In genomic region chr7:50347693-50348092, GRCh38 we compare ENCODE assay signal across 13 cellular contexts. TPM values are rescaled to one million over a fixed set of nuclear protein-coding genes. Genes with fewer than 3 reads are reported as not detected.
DNase-seq lines count a peak whose midpoint lies in the region; ATAC-seq, FAIRE-seq and TF ChIP-seq lines count a peak whose summit lies in the region.
"Had no signal": no experiment of that assay in that cellular context is flagged by ENCODE, and none has a peak within 500 bp of the region (broad histone marks: within the 10 kb centered on the region; RNA-seq: fewer than 3 reads in every experiment).

No MANE protein-coding gene starts in this region.

- H3K27ac Mint-ChIP-seq in activated naive CD4-positive, alpha-beta T cell treated with anti-CD3 and anti-CD28 coated beads, Interleukin-2, amount 50 U/mL, for 24 hours, result peak overlapping the region; percentile 98
- no peak overlapping the region for H3K27ac Mint-ChIP-seq in natural killer cell treated with Interleukin-12 subunit alpha and Interleukin-12 subunit beta and Interleukin-15 and Interleukin-18, amount 100 ng/mL, for 72 hours

- no peak for ATAC-seq in natural killer cell treated with Interleukin-12 subunit alpha and Interleukin-12 subunit beta and Interleukin-15 and Interleukin-18, amount 100 ng/mL, for 72 hours
- no peak for ATAC-seq in GM21526 (IDR thresholded peaks at IDR 0.05; ENCODE audit: low FRiP score, unreplicated experiment)

- peaks cover 75% of the 10 kb centered on the region for H3K4me1 Mint-ChIP-seq in activated naive CD4-positive, alpha-beta T cell treated with anti-CD3 and anti-CD28 coated beads, Interleukin-2, amount 50 U/mL, for 24 hours
- H3K4me1 Mint-ChIP-seq in natural killer cell treated with Interleukin-12 subunit alpha and Interleukin-12 subunit beta and Interleukin-15 and Interleukin-18, amount 100 ng/mL, for 72 hours (ENCODE audit: low read depth in 2 of 2), result peaks cover 83 to 95% of the 10 kb centered on the region in 2 donors

- H3K36me3 Mint-ChIP-seq in activated naive CD4-positive, alpha-beta T cell treated with anti-CD3 and anti-CD28 coated beads, Interleukin-2, amount 50 U/mL, for 24 hours, result peaks cover 32% of the 10 kb centered on the region
- H3K36me3 Mint-ChIP-seq in natural killer cell treated with Interleukin-12 subunit alpha and Interleukin-12 subunit beta and Interleukin-15 and Interleukin-18, amount 100 ng/mL, for 72 hours, result peaks cover 47% of the 10 kb centered on the region

- no peak for TF ChIP-seq POLR2A in GM12891 (IDR thresholded peaks at IDR 0.05; ENCODE audit: low read depth, low read length)

- H3K4me3 Mint-ChIP-seq in activated naive CD4-positive, alpha-beta T cell treated with anti-CD3 and anti-CD28 coated beads, Interleukin-2, amount 50 U/mL, for 24 hours, result peak overlapping the region; percentile 86
- H3K4me3 Mint-ChIP-seq in natural killer cell treated with Interleukin-12 subunit alpha and Interleukin-12 subunit beta and Interleukin-15 and Interleukin-18, amount 100 ng/mL, for 72 hours, result peak overlapping the region; percentile 89

- H3K27me3 Mint-ChIP-seq in activated naive CD4-positive, alpha-beta T cell treated with anti-CD3 and anti-CD28 coated beads, Interleukin-2, amount 50 U/mL, for 24 hours, result no peaks in the 10 kb centered on the region
- H3K27me3 Mint-ChIP-seq in natural killer cell treated with Interleukin-12 subunit alpha and Interleukin-12 subunit beta and Interleukin-15 and Interleukin-18, amount 100 ng/mL, for 72 hours, result no peaks in the 10 kb centered on the region

- H3K9me3 Mint-ChIP-seq in activated naive CD4-positive, alpha-beta T cell treated with anti-CD3 and anti-CD28 coated beads, Interleukin-2, amount 50 U/mL, for 24 hours, result peaks cover 5% of the 10 kb centered on the region
- H3K9me3 Mint-ChIP-seq in natural killer cell treated with Interleukin-12 subunit alpha and Interleukin-12 subunit beta and Interleukin-15 and Interleukin-18, amount 100 ng/mL, for 72 hours, result peaks cover 3% of the 10 kb centered on the region

- peak; percentile 74 for FAIRE-seq in GM12891 (lab: Jason Lieb, UNC)
- FAIRE-seq: GM18507 had no signal

- DNase-seq in DMS79 treated with DMSO at 0.1 percent for 48 hours (lab: John Stamatoyannopoulos, UW), result peak; percentile 13
- DNase-seq in DMS79 (lab: John Stamatoyannopoulos, UW), result no peak
- DNase-seq in GM12891 (ENCODE audit: insufficient read length, low spot score), result no peak
- no peak for DNase-seq in natural killer cell treated with Interleukin-12 subunit alpha and Interleukin-12 subunit beta and Interleukin-15 and Interleukin-18, amount 100 ng/mL, for 72 hours (ENCODE audit: low spot score)
- no peak for DNase-seq in NCI-H128 (lab: John Stamatoyannopoulos, UW; ENCODE audit: unreplicated experiment)
- no peak for DNase-seq in HuH-7.5 (ENCODE audit: low spot score)
- DNase-seq: H7, KBM-7, transverse colon had no signal

TF ChIP-seq in GM12891, 5 proteins besides CTCF, POLR2A, EP300 and RAD21:
- TF ChIP-seq PAX5 (IDR thresholded peaks at IDR 0.05; ENCODE audit: insufficient read depth, low read length, severe bottlenecking) (no peak), POU2F2 (IDR thresholded peaks at IDR 0.05; ENCODE audit: low read depth, low read length) (no peak), SPI1 (IDR thresholded peaks at IDR 0.05; ENCODE audit: low read depth, low read length) (no peak), TAF1 (IDR thresholded peaks at IDR 0.05; ENCODE audit: low read depth, low read length) (no peak), POLR2AphosphoS5 (IDR thresholded peaks at IDR 0.05; ENCODE audit: low read depth, low read length) (no peak)

RNA-seq across cellular contexts. Expression of gene IKZF1, which starts 43.2 kb away (rescaled TPM):
- 39.6 TPM for polyA plus RNA-seq in GM12891 (2012; ENCODE audit: low read depth, missing spikeins)
- total RNA-seq in natural killer cell treated with Interleukin-12 subunit alpha and Interleukin-12 subunit beta and Interleukin-15 and Interleukin-18, amount 100 ng/mL, for 72 hours, result 100 to 1,000 TPM; 290 to 416 TPM
- total RNA-seq: glomerular endothelial cell had no signal
